28 cellular contexts compared by ENCODE assay signal in genomic region chr3:113124256-113124830, GRCh38.
DNase-seq lines count a peak whose midpoint lies in the region; TF ChIP-seq lines count a peak whose summit lies in the region.
"Had no signal": no experiment of that assay in that cellular context is flagged by ENCODE, and none has a peak within 500 bp of the region (broad histone marks: within the 10 kb centered on the region; RNA-seq: fewer than 3 reads in every experiment).

No MANE protein-coding gene starts in this region.

- H3K9me3 Mint-ChIP-seq in neural progenitor cell = peaks cover 4% of the 10 kb centered on the region
- H3K9me3 Mint-ChIP-seq: activated CD4-positive, alpha-beta T cell treated with anti-CD3 and anti-CD28 coated beads, Interleukin-2, amount 10 ng/mL, durations not matched to agents 7 days and 5 days; activated naive CD8-positive, alpha-beta T cell treated with anti-CD3 and anti-CD28 coated beads, Interleukin-2, amount 50 U/mL, for 24 hours; immature natural killer cell; T-helper 2 cell treated with Interferon-gamma antibody and Interleukin-4, amounts not matched to agents 5 μg/mL and 100 μg/mL, for 36 hours had no signal

- peaks cover 8% of the 10 kb centered on the region for H3K27me3 Mint-ChIP-seq in neural progenitor cell (ENCODE audit: insufficient read depth, low read depth)
- H3K27me3 Mint-ChIP-seq: activated CD4-positive, alpha-beta T cell treated with anti-CD3 and anti-CD28 coated beads, Interleukin-2, amount 10 ng/mL, durations not matched to agents 7 days and 5 days; activated naive CD8-positive, alpha-beta T cell treated with anti-CD3 and anti-CD28 coated beads, Interleukin-2, amount 50 U/mL, for 24 hours had no signal

- no peak overlapping the region for H2AFZ ChIP-seq in neural progenitor cell (replicated peaks)
- H2AFZ ChIP-seq: GM23248 had no signal

- DNase-seq in D341Med (ENCODE audit: low spot score) = peak; percentile 36
- DNase-seq in NCI-H524 treated with DMSO at 0.1 percent for 48 hours (lab: John Stamatoyannopoulos, UW) = peak; percentile 40
- peak; percentile 83 for DNase-seq in neural progenitor cell (ENCODE audit: low spot score)
- DNase-seq in NCI-H526 treated with DMSO at 0.1 percent for 48 hours (lab: John Stamatoyannopoulos, UW) = no peak
- no peak for DNase-seq in SKM-1 treated with dmso at 0.1 percent for 144 hours (lab: John Stamatoyannopoulos, UW; ENCODE audit: unreplicated experiment)
- no peak for DNase-seq in NCI-H2107 treated with DMSO at 0.1 percent for 48 hours (lab: John Stamatoyannopoulos, UW; ENCODE audit: unreplicated experiment)
- DNase-seq: activated CD4-positive, alpha-beta T cell treated with anti-CD3 and anti-CD28 coated beads, Interleukin-2, amount 10 ng/mL, durations not matched to agents 7 days and 5 days; activated naive CD8-positive, alpha-beta T cell treated with anti-CD3 and anti-CD28 coated beads, Interleukin-2, amount 50 U/mL, for 24 hours; activated T-cell treated with anti-CD3 and anti-CD28 coated beads, Interleukin-2, amount 50 U/mL, for 48 hours; GM23248; hypothalamus; immature natural killer cell; left colon; mesendoderm; MM.1S; NCI-H146; NCI-H226; NK-92 treated with Interleukin-12 subunit alpha and Interleukin-12 subunit beta, amount 100 ng/mL, for 24 hours; PC-3; stimulated activated CD8-positive, alpha-beta memory T cell treated with anti-CD3 and anti-CD28 coated beads, Interleukin-4, amount 100 ng/mL, for 48 hours; stomach; transverse colon had no signal

- H3K27ac Mint-ChIP-seq in neural progenitor cell = peak overlapping the region; percentile 95
- H3K27ac Mint-ChIP-seq: activated CD4-positive, alpha-beta T cell treated with anti-CD3 and anti-CD28 coated beads, Interleukin-2, amount 10 ng/mL, durations not matched to agents 7 days and 5 days; activated naive CD8-positive, alpha-beta T cell treated with anti-CD3 and anti-CD28 coated beads, Interleukin-2, amount 50 U/mL, for 24 hours; immature natural killer cell; T-helper 2 cell treated with Interferon-gamma antibody and Interleukin-4, amounts not matched to agents 5 μg/mL and 100 μg/mL, for 36 hours had no signal

- H3K27ac ChIP-seq in HEK293 (ENCODE audit: extremely low read depth, low read depth, low read length) (no peak overlapping the region), neural progenitor cell (peak overlapping the region; percentile 80)
- H3K27ac ChIP-seq: BLaER1 treated with 17β-estradiol and CSF1 and Interleukin-3, amounts not matched to agents 10 nM and 100 nM; GM23248; KMS-11; skin epidermis; stomach; transverse colon had no signal

- H3K9ac ChIP-seq in neural progenitor cell = no peak overlapping the region
- H3K9ac ChIP-seq: BLaER1 treated with 17β-estradiol and CSF1 and Interleukin-3, amounts not matched to agents 10 nM and 100 nM; GM23248; KMS-11 had no signal

- H3K4me1 Mint-ChIP-seq in neural progenitor cell = peaks cover 61% of the 10 kb centered on the region
- H3K4me1 Mint-ChIP-seq: activated CD4-positive, alpha-beta T cell treated with anti-CD3 and anti-CD28 coated beads, Interleukin-2, amount 10 ng/mL, durations not matched to agents 7 days and 5 days; activated naive CD8-positive, alpha-beta T cell treated with anti-CD3 and anti-CD28 coated beads, Interleukin-2, amount 50 U/mL, for 24 hours; immature natural killer cell had no signal

- H3K27me3 ChIP-seq in neural progenitor cell = no peaks in the 10 kb centered on the region
- H3K27me3 ChIP-seq: BLaER1 treated with 17β-estradiol and CSF1 and Interleukin-3, amounts not matched to agents 10 nM and 100 nM; stomach; transverse colon had no signal

- CTCF ChIA-PET in HEK293 (lab: Yijun Ruan, JAX) = interaction anchor here (1.4 to 1.9 kb wide), 2 partner anchors 11 to 164 kb away, joined by 5 to 6 read pairs; no protein-coding TSS in a partner anchor

- H3F3A ChIP-seq in neural progenitor cell (ENCODE audit: low read depth) = peaks cover 20% of the 10 kb centered on the region

- H3K79me2 ChIP-seq in neural progenitor cell (ENCODE audit: low read depth) = no peaks in the 10 kb centered on the region

- H3K4me3 Mint-ChIP-seq in neural progenitor cell = no peak overlapping the region
- H3K4me3 Mint-ChIP-seq: activated CD4-positive, alpha-beta T cell treated with anti-CD3 and anti-CD28 coated beads, Interleukin-2, amount 10 ng/mL, durations not matched to agents 7 days and 5 days; activated naive CD8-positive, alpha-beta T cell treated with anti-CD3 and anti-CD28 coated beads, Interleukin-2, amount 50 U/mL, for 24 hours; immature natural killer cell; T-helper 2 cell treated with Interferon-gamma antibody and Interleukin-4, amounts not matched to agents 5 μg/mL and 100 μg/mL, for 36 hours had no signal

- POLR2A ChIA-PET in HEK293 (lab: Yijun Ruan, JAX) = no interaction called here

- H3K4me1 ChIP-seq in HEK293 (ENCODE audit: control insufficient read depth, insufficient read depth, low read length) (peaks cover 3% of the 10 kb centered on the region; the same call in 1 of the 2 replicates), neural progenitor cell (peaks cover 41% of the 10 kb centered on the region)
- H3K4me1 ChIP-seq: BLaER1 treated with 17β-estradiol and CSF1 and Interleukin-3, amounts not matched to agents 10 nM and 100 nM; stomach; transverse colon had no signal

- no peaks in the 10 kb centered on the region for H4K20me1 ChIP-seq in neural progenitor cell (ENCODE audit: low read depth)
- H4K20me1 ChIP-seq: BLaER1 treated with 17β-estradiol and CSF1 and Interleukin-3, amounts not matched to agents 10 nM and 100 nM had no signal

- H3K4me3 ChIP-seq in HEK293 (ENCODE audit: low read depth, low read length) = no peak overlapping the region
- no peak overlapping the region for H3K4me3 ChIP-seq in neural progenitor cell
- H3K4me3 ChIP-seq: BLaER1 treated with 17β-estradiol and CSF1 and Interleukin-3, amounts not matched to agents 10 nM and 100 nM; GM12878; GM23248; skin epidermis; stomach; transverse colon had no signal

- peak overlapping the region; percentile 39 for H3K4me2 ChIP-seq in neural progenitor cell
- H3K4me2 ChIP-seq: BLaER1 treated with 17β-estradiol and CSF1 and Interleukin-3, amounts not matched to agents 10 nM and 100 nM; KMS-11 had no signal

- H3K9me3 ChIP-seq in HEK293 (ENCODE audit: control insufficient read depth, insufficient read depth, low read depth, low read length) (no peaks in the 10 kb centered on the region), neural progenitor cell (ENCODE audit: low read depth) (no peaks in the 10 kb centered on the region)
- H3K9me3 ChIP-seq: BLaER1 treated with 17β-estradiol and CSF1 and Interleukin-3, amounts not matched to agents 10 nM and 100 nM; stomach; transverse colon had no signal

- no peaks in the 10 kb centered on the region for H3K36me3 ChIP-seq in HEK293 (ENCODE audit: control insufficient read depth in 2 of 2, insufficient read depth in 1 of 2, low read length in 2 of 2)
- H3K36me3 ChIP-seq in neural progenitor cell = no peaks in the 10 kb centered on the region
- H3K36me3 ChIP-seq: BLaER1 treated with 17β-estradiol and CSF1 and Interleukin-3, amounts not matched to agents 10 nM and 100 nM; stomach; transverse colon had no signal

- peaks cover 2% of the 10 kb centered on the region for H3K36me3 Mint-ChIP-seq in neural progenitor cell
- H3K36me3 Mint-ChIP-seq: immature natural killer cell had no signal

- TF ChIP-seq CTCF in HEK293 (tag by site-specific recombination; IDR thresholded peaks at IDR 0.05) (no peak), neural progenitor cell (IDR thresholded peaks at IDR 0.05) (no peak)

TF ChIP-seq in HEK293, 187 proteins besides CTCF, POLR2A, EP300 and RAD21:
- TF ChIP-seq WT1 (tag by site-specific recombination; IDR thresholded peaks at IDR 0.05) (no peak), ZFHX2 (tag by site-specific recombination; conservative IDR thresholded peaks at IDR 0.05) (peak; percentile 88), EGR2 (tag by site-specific recombination; IDR thresholded peaks at IDR 0.05; ENCODE audit: low read depth) (peak; percentile 79), ZNF600 (tag by site-specific recombination; IDR thresholded peaks at IDR 0.05) (no peak), MYNN (tag by site-specific recombination; IDR thresholded peaks at IDR 0.05; ENCODE audit: borderline replicate concordance) (no peak), ZBTB10 (tag by site-specific recombination; IDR thresholded peaks at IDR 0.05) (no peak)

Comparison
In these comparisons a context has a peak if more than half of its experiments do, and no peak if none do; other contexts are left out.
1. DNase-seq: peak in D341Med (single experiment), NCI-H524 treated with DMSO at 0.1 percent for 48 hours (single experiment) and neural progenitor cell (single experiment); none in NCI-H526 treated with DMSO at 0.1 percent for 48 hours (single experiment), SKM-1 treated with dmso at 0.1 percent for 144 hours (single experiment) and NCI-H2107 treated with DMSO at 0.1 percent for 48 hours (single experiment).